8 cellular contexts compared by ENCODE assay signal in genomic region chr14:61475316-61475715, GRCh38.
DNase-seq lines count a peak whose midpoint lies in the region; ATAC-seq, FAIRE-seq and TF ChIP-seq lines count a peak whose summit lies in the region.

No MANE protein-coding gene starts in this region.

- in situ Hi-C loops in GM13976 (cut with MboI; ENCODE audit: low sequenced_read_pairs, unreplicated experiment) = loop anchor here (10.0 kb wide), 1 partner anchor 259 kb away; no protein-coding TSS in a partner anchor

- peaks cover 3% of the 10 kb centered on the region for H3K9me1 ChIP-seq in keratinocyte (ENCODE audit: control insufficient read depth, extremely low read depth, insufficient read depth, low read length)

- dilution Hi-C loops in keratinocyte (cut with MboI; ENCODE audit: extremely low pct_ligation_motif_present, low sequenced_read_pairs) = no loop called here

- H3K9me3 Mint-ChIP-seq in activated naive CD8-positive, alpha-beta T cell treated with anti-CD3 and anti-CD28 coated beads, Interleukin-2, amount 50 U/mL, for 24 hours = no peaks in the 10 kb centered on the region

- no peak overlapping the region for H3K4me2 ChIP-seq in keratinocyte (ENCODE audit: control insufficient read depth, extremely low read depth, insufficient read depth, low read depth, low read length)

- no peak overlapping the region for H2AFZ ChIP-seq in keratinocyte (ENCODE audit: control insufficient read depth, low read length)

- peaks cover 94% of the 10 kb centered on the region for H3K4me1 Mint-ChIP-seq in activated naive CD8-positive, alpha-beta T cell treated with anti-CD3 and anti-CD28 coated beads, Interleukin-2, amount 50 U/mL, for 24 hours

- H3K4me1 ChIP-seq in BE2C (peaks cover 43% of the 10 kb centered on the region), keratinocyte (ENCODE audit: control insufficient read depth, extremely low read depth, insufficient read depth, low read length) (peaks cover 45% of the 10 kb centered on the region), thoracic aorta (ENCODE audit: control insufficient read depth in 1 of 2, low read depth in 2 of 2) (peaks cover 49 to 75% of the 10 kb centered on the region in 2 donors)

- peak overlapping the region; percentile 93 for H3K27ac Mint-ChIP-seq in activated naive CD8-positive, alpha-beta T cell treated with anti-CD3 and anti-CD28 coated beads, Interleukin-2, amount 50 U/mL, for 24 hours

- no peaks in the 10 kb centered on the region for H3K79me2 ChIP-seq in keratinocyte (ENCODE audit: control insufficient read depth, insufficient read depth, low read length)

- H3K9ac ChIP-seq in keratinocyte (ENCODE audit: control insufficient read depth, extremely low read depth, insufficient read depth, low read length) = no peak overlapping the region

- TF ChIP-seq CTCF in BE2C (IDR thresholded peaks at IDR 0.05; ENCODE audit: low read depth, low read length) (peak; percentile 74), GM13976 (IDR thresholded peaks at IDR 0.05; ENCODE audit: borderline replicate concordance, control extremely low read depth, extremely low read depth, insufficient read depth, missing control alignments) (no peak), keratinocyte (optimal IDR thresholded peaks at IDR 0.05 in 1 of 3, IDR thresholded peaks at IDR 0.05 in 1 of 3, conservative IDR thresholded peaks at IDR 0.05 in 1 of 3; ENCODE audit: extremely low read depth in 1 of 3, insufficient read depth in 2 of 3, low read length in 3 of 3) (peak in 2 of 3 experiments; percentile 43 to 62), thoracic aorta (IDR thresholded peaks at IDR 0.05) (peak; percentile 68)

- H3K27me3 Mint-ChIP-seq in activated naive CD8-positive, alpha-beta T cell treated with anti-CD3 and anti-CD28 coated beads, Interleukin-2, amount 50 U/mL, for 24 hours = peaks cover 3% of the 10 kb centered on the region

- no peak for FAIRE-seq in keratinocyte (lab: Jason Lieb, UNC)

- no peak overlapping the region for H3K27ac ChIP-seq in keratinocyte (ENCODE audit: control insufficient read depth, insufficient read depth, low read length)
- H3K27ac ChIP-seq in thoracic aorta = peak overlapping the region in 1 of 2 donors; percentile 77

- DNase-seq in BE2C = no peak
- peak; percentile 53 for DNase-seq in GM13976 (ENCODE audit: low spot score)
- peak; percentile 55 for DNase-seq in NCI-H345 (lab: John Stamatoyannopoulos, UW)
- no peak for DNase-seq in activated naive CD8-positive, alpha-beta T cell treated with anti-CD3 and anti-CD28 coated beads, Interleukin-2, amount 50 U/mL, for 24 hours
- no peak for DNase-seq in keratinocyte (ENCODE audit: low read depth, low spot score)
- no peak for DNase-seq in thoracic aorta (ENCODE audit: low spot score)

- ATAC-seq in activated naive CD8-positive, alpha-beta T cell treated with anti-CD3 and anti-CD28 coated beads, Interleukin-2, amount 50 U/mL, for 24 hours = no peak
- ATAC-seq in thoracic aorta (ENCODE audit: insufficient number of reproducible peaks, low FRiP score, low read depth) (no peak), GM19351 (IDR thresholded peaks at IDR 0.05; ENCODE audit: unreplicated experiment) (no peak), HG02885 (IDR thresholded peaks at IDR 0.05; ENCODE audit: poor library complexity, unreplicated experiment) (no peak)

- H3K4me3 ChIP-seq in BE2C (ENCODE audit: low read depth, low read length) = no peak overlapping the region
- no peak overlapping the region for H3K4me3 ChIP-seq in keratinocyte (ENCODE audit: control insufficient read depth in 2 of 3, extremely low read depth in 1 of 3, insufficient read depth in 2 of 3, low read depth in 1 of 3, low read length in 3 of 3)
- no peak overlapping the region for H3K4me3 ChIP-seq in thoracic aorta

- H3K36me3 ChIP-seq in BE2C (no peaks in the 10 kb centered on the region), keratinocyte (ENCODE audit: control insufficient read depth in 2 of 2, extremely low read depth in 1 of 2, insufficient read depth in 2 of 2, low read length in 2 of 2) (no peaks in the 10 kb centered on the region), thoracic aorta (no peaks in the 10 kb centered on the region)

- peaks cover 60% of the 10 kb centered on the region for H3K36me3 Mint-ChIP-seq in activated naive CD8-positive, alpha-beta T cell treated with anti-CD3 and anti-CD28 coated beads, Interleukin-2, amount 50 U/mL, for 24 hours (ENCODE audit: low read depth)

- H3K4me3 Mint-ChIP-seq in activated naive CD8-positive, alpha-beta T cell treated with anti-CD3 and anti-CD28 coated beads, Interleukin-2, amount 50 U/mL, for 24 hours = peak overlapping the region; percentile 47

- H4K20me1 ChIP-seq in keratinocyte (ENCODE audit: control insufficient read depth, extremely low read depth, insufficient read depth, low read length) = no peaks in the 10 kb centered on the region

- H3K9me3 ChIP-seq in BE2C (no peaks in the 10 kb centered on the region), keratinocyte (ENCODE audit: control insufficient read depth, low read depth, low read length) (no peaks in the 10 kb centered on the region), thoracic aorta (no peaks in the 10 kb centered on the region)

- H3K27me3 ChIP-seq in BE2C (no peaks in the 10 kb centered on the region), keratinocyte (ENCODE audit: control insufficient read depth, extremely low read depth, insufficient read depth, low read length) (no peaks in the 10 kb centered on the region), thoracic aorta (replicated peaks; ENCODE audit: insufficient read depth) (no peaks in the 10 kb centered on the region)

Comparison
In these comparisons a context has a peak if more than half of its experiments do, and no peak if none do; other contexts are left out.
1. DNase-seq: peak in GM13976 (single experiment) and NCI-H345 (single experiment); none in BE2C (single experiment), activated naive CD8-positive, alpha-beta T cell treated with anti-CD3 and anti-CD28 coated beads, Interleukin-2, amount 50 U/mL, for 24 hours (single experiment), keratinocyte (single experiment) and thoracic aorta (single experiment).